1 cellular context compared by ENCODE assay signal in genomic region chr1:157142245-157142644, GRCh38.
TF ChIP-seq lines count a peak whose summit lies in the region.

No MANE protein-coding gene starts in this region.

TF ChIP-seq in GM12878, 131 proteins besides CTCF, POLR2A, EP300 and RAD21:
- TF ChIP-seq HDAC6 (IDR thresholded peaks at IDR 0.05; ENCODE audit: unreplicated experiment) (no peak), E4F1 (IDR thresholded peaks at IDR 0.05; ENCODE audit: borderline replicate concordance, partially characterized antibody) (no peak), EED (IDR thresholded peaks at IDR 0.05; ENCODE audit: low read depth) (peak; percentile 48; the same call in 1 of the 2 replicates), RCOR1 (conservative IDR thresholded peaks at IDR 0.05; ENCODE audit: low read depth, low read length) (no peak), ZNF274 (IDR thresholded peaks at IDR 0.05; ENCODE audit: insufficient read depth, insufficient read length) (no peak), BHLHE40 (IDR thresholded peaks at IDR 0.05; ENCODE audit: borderline replicate concordance in 1 of 2, low read depth in 2 of 2, low read length in 1 of 2) (no peak), DPF2 (IDR thresholded peaks at IDR 0.05) (0 out of 2 replicates have a peak, but pooled peaks have one; percentile 48), NR2C1 (IDR thresholded peaks at IDR 0.05) (no peak), JUND (IDR thresholded peaks at IDR 0.05; ENCODE audit: low read depth, low read length) (no peak), USF1 (IDR thresholded peaks at IDR 0.05; ENCODE audit: borderline replicate concordance, extremely low read length, insufficient read depth, low read depth, low read length) (no peak), SMC3 (IDR thresholded peaks at IDR 0.05; ENCODE audit: borderline replicate concordance, low read length) (no peak), USF2 (IDR thresholded peaks at IDR 0.05; ENCODE audit: borderline replicate concordance, low read depth, low read length) (no peak), PAX8 (IDR thresholded peaks at IDR 0.05) (no peak), KAT2A (conservative IDR thresholded peaks at IDR 0.05; ENCODE audit: control insufficient read depth, low read depth, low read length) (no peak), NR2F1 (conservative IDR thresholded peaks at IDR 0.05) (no peak), IKZF2 (IDR thresholded peaks at IDR 0.05) (peak; percentile 45 to 56; a peak in 3 of 4 replicates), ZSCAN29 (IDR thresholded peaks at IDR 0.05) (no peak), PKNOX1 (IDR thresholded peaks at IDR 0.05) (peak; percentile 31; the same call in 1 of the 2 replicates), HDGF (IDR thresholded peaks at IDR 0.05) (no peak), ATF2 (IDR thresholded peaks at IDR 0.05; ENCODE audit: low read length) (no peak), ZNF24 (IDR thresholded peaks at IDR 0.05) (no peak), SPI1 (IDR thresholded peaks at IDR 0.05; ENCODE audit: borderline replicate concordance, insufficient read depth, low read depth, low read length) (peak; percentile 85), IKZF1 (conservative IDR thresholded peaks at IDR 0.05) (0 out of 2 replicates have a peak, but pooled peaks have one; percentile 24), MTA2 (IDR thresholded peaks at IDR 0.05; ENCODE audit: low read depth) (no peak), BMI1 (IDR thresholded peaks at IDR 0.05; ENCODE audit: borderline replicate concordance) (no peak)
- TF ChIP-seq, protein P1, sequence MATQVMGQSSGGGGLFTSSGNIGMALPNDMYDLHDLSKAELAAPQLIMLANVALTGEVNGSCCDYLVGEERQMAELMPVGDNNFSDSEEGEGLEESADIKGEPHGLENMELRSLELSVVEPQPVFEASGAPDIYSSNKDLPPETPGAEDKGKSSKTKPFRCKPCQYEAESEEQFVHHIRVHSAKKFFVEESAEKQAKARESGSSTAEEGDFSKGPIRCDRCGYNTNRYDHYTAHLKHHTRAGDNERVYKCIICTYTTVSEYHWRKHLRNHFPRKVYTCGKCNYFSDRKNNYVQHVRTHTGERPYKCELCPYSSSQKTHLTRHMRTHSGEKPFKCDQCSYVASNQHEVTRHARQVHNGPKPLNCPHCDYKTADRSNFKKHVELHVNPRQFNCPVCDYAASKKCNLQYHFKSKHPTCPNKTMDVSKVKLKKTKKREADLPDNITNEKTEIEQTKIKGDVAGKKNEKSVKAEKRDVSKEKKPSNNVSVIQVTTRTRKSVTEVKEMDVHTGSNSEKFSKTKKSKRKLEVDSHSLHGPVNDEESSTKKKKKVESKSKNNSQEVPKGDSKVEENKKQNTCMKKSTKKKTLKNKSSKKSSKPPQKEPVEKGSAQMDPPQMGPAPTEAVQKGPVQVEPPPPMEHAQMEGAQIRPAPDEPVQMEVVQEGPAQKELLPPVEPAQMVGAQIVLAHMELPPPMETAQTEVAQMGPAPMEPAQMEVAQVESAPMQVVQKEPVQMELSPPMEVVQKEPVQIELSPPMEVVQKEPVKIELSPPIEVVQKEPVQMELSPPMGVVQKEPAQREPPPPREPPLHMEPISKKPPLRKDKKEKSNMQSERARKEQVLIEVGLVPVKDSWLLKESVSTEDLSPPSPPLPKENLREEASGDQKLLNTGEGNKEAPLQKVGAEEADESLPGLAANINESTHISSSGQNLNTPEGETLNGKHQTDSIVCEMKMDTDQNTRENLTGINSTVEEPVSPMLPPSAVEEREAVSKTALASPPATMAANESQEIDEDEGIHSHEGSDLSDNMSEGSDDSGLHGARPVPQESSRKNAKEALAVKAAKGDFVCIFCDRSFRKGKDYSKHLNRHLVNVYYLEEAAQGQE (IDR thresholded peaks at IDR 0.05; ENCODE audit: low read depth, low read length): no peak
- TF ChIP-seq, protein P2, sequence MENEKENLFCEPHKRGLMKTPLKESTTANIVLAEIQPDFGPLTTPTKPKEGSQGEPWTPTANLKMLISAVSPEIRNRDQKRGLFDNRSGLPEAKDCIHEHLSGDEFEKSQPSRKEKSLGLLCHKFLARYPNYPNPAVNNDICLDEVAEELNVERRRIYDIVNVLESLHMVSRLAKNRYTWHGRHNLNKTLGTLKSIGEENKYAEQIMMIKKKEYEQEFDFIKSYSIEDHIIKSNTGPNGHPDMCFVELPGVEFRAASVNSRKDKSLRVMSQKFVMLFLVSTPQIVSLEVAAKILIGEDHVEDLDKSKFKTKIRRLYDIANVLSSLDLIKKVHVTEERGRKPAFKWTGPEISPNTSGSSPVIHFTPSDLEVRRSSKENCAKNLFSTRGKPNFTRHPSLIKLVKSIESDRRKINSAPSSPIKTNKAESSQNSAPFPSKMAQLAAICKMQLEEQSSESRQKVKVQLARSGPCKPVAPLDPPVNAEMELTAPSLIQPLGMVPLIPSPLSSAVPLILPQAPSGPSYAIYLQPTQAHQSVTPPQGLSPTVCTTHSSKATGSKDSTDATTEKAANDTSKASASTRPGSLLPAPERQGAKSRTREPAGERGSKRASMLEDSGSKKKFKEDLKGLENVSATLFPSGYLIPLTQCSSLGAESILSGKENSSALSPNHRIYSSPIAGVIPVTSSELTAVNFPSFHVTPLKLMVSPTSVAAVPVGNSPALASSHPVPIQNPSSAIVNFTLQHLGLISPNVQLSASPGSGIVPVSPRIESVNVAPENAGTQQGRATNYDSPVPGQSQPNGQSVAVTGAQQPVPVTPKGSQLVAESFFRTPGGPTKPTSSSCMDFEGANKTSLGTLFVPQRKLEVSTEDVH (IDR thresholded peaks at IDR 0.05; ENCODE audit: low read depth, partially characterized antibody): no peak
